In the genomic region with DNA sequence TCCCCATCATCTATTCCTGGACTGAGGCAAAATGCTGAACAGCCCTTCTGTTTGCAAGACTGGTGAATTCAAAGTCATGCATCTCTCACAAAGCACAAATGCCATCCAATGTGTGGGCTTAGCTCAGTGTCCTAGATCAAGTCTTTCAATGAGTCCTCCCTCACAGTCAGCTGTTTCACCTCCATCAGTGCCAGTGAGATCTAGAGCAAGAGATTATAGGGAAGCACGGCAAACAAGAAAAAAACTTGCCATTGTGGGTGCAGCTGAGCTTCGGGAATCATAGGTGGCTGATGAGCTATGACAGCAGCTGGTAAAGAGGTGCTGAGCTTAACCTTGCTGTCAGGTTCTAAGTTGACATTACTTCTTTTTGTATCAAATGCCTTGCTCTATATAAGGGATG, we compare ENCODE assay signal across 9 cellular contexts.
"Had no signal": no experiment of that assay in that cellular context is flagged by ENCODE, and none has a peak within 500 bp of the region (broad histone marks: within the 10 kb centered on the region; RNA-seq: fewer than 3 reads in every experiment).

No MANE protein-coding gene starts in this region.

- H3K9me3 ChIP-seq: HAP-1 had no signal

- ATAC-seq: HCT116, K562 had no signal

- H3K36me3 ChIP-seq: HAP-1 had no signal

- H3K4me3 ChIP-seq: GM23248, HAP-1, K562 had no signal

- DNase-seq: GM23248, GOT3, H7, HFFc6, IMR-90, KG1 had no signal

- H3K27ac ChIP-seq: GM23248 had no signal
